17 cellular contexts compared by ENCODE assay signal in genomic region chr3:12049675-12050074, GRCh38. TPM values are rescaled to one million over a fixed set of nuclear protein-coding genes. Genes with fewer than 3 reads are reported as not detected.
DNase-seq lines count a peak whose midpoint lies in the region; ATAC-seq and TF ChIP-seq lines count a peak whose summit lies in the region.
"Had no signal": no experiment of that assay in that cellular context is flagged by ENCODE, and none has a peak within 500 bp of the region (broad histone marks: within the 10 kb centered on the region; RNA-seq: fewer than 3 reads in every experiment).

No MANE protein-coding gene starts in this region.

- DNase-seq in A172 (ENCODE audit: low spot score) (peak; percentile 19), HCEC 1CT (peak; percentile 1), RKO (ENCODE audit: low spot score) (peak; percentile 27), fibroblast of mammary gland (ENCODE audit: low read depth) (peak; percentile 24), NCI-H1105 (lab: John Stamatoyannopoulos, UW) (no peak), putamen (ENCODE audit: low spot score) (no peak)
- DNase-seq in activated naive CD4-positive, alpha-beta T cell treated with anti-CD3 and anti-CD28 coated beads, Interleukin-2, amount 50 U/mL, for 16 hours = no peak
- DNase-seq: activated CD4-positive, alpha-beta T cell treated with anti-CD3 and anti-CD28 coated beads for 4 hours; activated T-cell treated with anti-CD3 and anti-CD28 coated beads, Interleukin-2, amount 50 U/mL, for 4 hours; amygdala; glutamatergic neuron; naive thymus-derived CD8-positive, alpha-beta T cell; NCI-H226; stimulated activated CD4-positive, alpha-beta T cell treated with anti-CD3 and anti-CD28 coated beads, Interleukin-4, amount 100 ng/mL, for 1 hour; upper lobe of right lung had no signal

- H3K4me3 ChIP-seq in fibroblast of mammary gland (ENCODE audit: control insufficient read depth, low read depth, low read length) = no peak overlapping the region
- H3K4me3 ChIP-seq: upper lobe of right lung had no signal

- ATAC-seq in GM21423 (IDR thresholded peaks at IDR 0.05; ENCODE audit: unreplicated experiment) = no peak
- ATAC-seq: activated T-cell treated with anti-CD3 and anti-CD28 coated beads, Interleukin-2, amount 50 U/mL, for 4 hours; naive thymus-derived CD8-positive, alpha-beta T cell; stimulated activated effector memory CD8-positive, alpha-beta T cell treated with anti-CD3 and anti-CD28 coated beads, Interleukin-12 subunit alpha, Interleukin-12 subunit beta, amount 100 ng/mL, for 72 hours; upper lobe of right lung had no signal

- no peak for TF ChIP-seq CTCF in fibroblast of mammary gland (conservative IDR thresholded peaks at IDR 0.05; ENCODE audit: control insufficient read depth, insufficient read depth, low read depth, low read length)

RNA-seq across cellular contexts. Expression of gene SYN2, which starts 45.5 kb away (rescaled TPM):
- total RNA-seq in A172 (2014; rRNA removed; shearing (Covaris generic)) = 0.12 and 0.59 TPM in 2 replicates
- total RNA-seq: naive thymus-derived CD8-positive, alpha-beta T cell had no signal

Comparison
In these comparisons a context has a peak if more than half of its experiments do, and no peak if none do; other contexts are left out.
1. DNase-seq: peak in A172 (single experiment), HCEC 1CT (single experiment), RKO (single experiment) and fibroblast of mammary gland (single experiment); none in NCI-H1105 (single experiment), activated naive CD4-positive, alpha-beta T cell treated with anti-CD3 and anti-CD28 coated beads, Interleukin-2, amount 50 U/mL, for 16 hours (single experiment) and putamen (single experiment).